In the genomic region with DNA sequence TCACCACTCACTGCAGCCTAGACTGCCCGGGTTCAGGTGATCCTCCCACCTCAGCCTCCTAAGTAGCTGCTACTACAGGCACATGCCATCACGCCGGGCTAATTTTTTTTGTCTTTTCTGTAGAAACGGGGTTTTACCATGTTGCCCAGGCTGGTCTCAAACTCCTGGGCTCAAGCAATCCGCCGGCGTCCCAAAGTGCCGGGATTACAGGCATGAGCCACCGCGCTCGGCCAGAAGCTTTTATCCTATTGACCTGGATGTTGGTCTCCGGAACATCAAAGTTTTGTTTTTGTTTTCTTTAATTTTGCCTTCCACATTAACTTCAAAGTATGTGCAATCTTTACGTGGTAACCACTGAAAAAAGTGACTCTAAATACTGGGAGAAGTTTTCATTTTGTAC, we compare ENCODE assay signal across 29 cellular contexts.
"Had no signal": no experiment of that assay in that cellular context is flagged by ENCODE, and none has a peak within 500 bp of the region (broad histone marks: within the 10 kb centered on the region; RNA-seq: fewer than 3 reads in every experiment).

No MANE protein-coding gene starts in this region.

- ATAC-seq: effector memory CD8-positive, alpha-beta T cell; heart right ventricle; left ventricle myocardium superior; lower lobe of right lung; mucosa of descending colon; naive thymus-derived CD4-positive, alpha-beta T cell; stimulated activated memory B cell treated with anti-CD40 and anti-IgM and Interleukin-4, amounts not matched to agents 10 μg/mL and 1 μg/mL and 100 μg/mL, for 72 hours; stimulated activated naive CD8-positive, alpha-beta T cell treated with anti-CD3 and anti-CD28 coated beads, Interleukin-15, Interleukin-2, amounts not matched to agents 100 U/mL and 50 U/mL, for 24 hours; upper lobe of right lung had no signal

- H3K4me2 ChIP-seq: smooth muscle cell had no signal

- H3K36me3 ChIP-seq: esophagus squamous epithelium, heart right ventricle, lower lobe of right lung, prostate gland, right atrium auricular region, thoracic aorta, tibial nerve, upper lobe of right lung, uterus had no signal

- DNase-seq: dermis blood vessel endothelial cell; effector memory CD8-positive, alpha-beta T cell; erythroblast; esophagus squamous epithelium; glutamatergic neuron; heart right ventricle; hippocampal formation; kidney glomerular epithelial cell; left ventricle myocardium superior; lower lobe of right lung; mucosa of descending colon; naive thymus-derived CD4-positive, alpha-beta T cell; nephron progenitor cell; nucleus accumbens; stimulated activated CD4-positive, alpha-beta T cell treated with anti-CD3 and anti-CD28 coated beads, Interleukin-12 subunit alpha, Interleukin-12 subunit beta, amount 100 ng/mL, for 4 hours; stimulated activated CD4-positive, alpha-beta T cell treated with anti-CD3 and anti-CD28 coated beads, Interleukin-1b, Interleukin-23, amount 100 ng/mL, for 48 hours; stimulated activated CD4-positive, alpha-beta T cell treated with anti-CD3 and anti-CD28 coated beads, Interleukin-4, amount 100 ng/mL, for 24 hours; stimulated activated naive CD8-positive, alpha-beta T cell treated with anti-CD3 and anti-CD28 coated beads, Interleukin-15, Interleukin-2, amounts not matched to agents 100 U/mL and 50 U/mL, for 24 hours; upper lobe of right lung; uterus had no signal

- H3K27me3 ChIP-seq: esophagus squamous epithelium, heart right ventricle, right atrium auricular region, tibial nerve, upper lobe of right lung, uterus had no signal

- H3K27ac ChIP-seq: coronary artery, esophagus squamous epithelium, heart right ventricle, lower lobe of right lung, prostate gland, right atrium auricular region, thoracic aorta, tibial nerve, upper lobe of right lung, uterus had no signal

- FAIRE-seq: endometrium, islet of Langerhans had no signal

- H3K9me3 ChIP-seq: esophagus squamous epithelium, heart right ventricle, lower lobe of right lung, mucosa of descending colon, prostate gland, right atrium auricular region, thoracic aorta, tibial nerve, upper lobe of right lung, uterus had no signal

- H3K4me1 ChIP-seq: heart right ventricle, lower lobe of right lung, prostate gland, right atrium auricular region, upper lobe of right lung, uterus had no signal

- H3K4me3 ChIP-seq: coronary artery, esophagus squamous epithelium, heart right ventricle, lower lobe of right lung, mucosa of descending colon, prostate gland, right atrium auricular region, smooth muscle cell, thoracic aorta, tibial nerve, upper lobe of right lung, uterus had no signal
